8 cellular contexts compared by ENCODE assay signal in the genomic region with DNA sequence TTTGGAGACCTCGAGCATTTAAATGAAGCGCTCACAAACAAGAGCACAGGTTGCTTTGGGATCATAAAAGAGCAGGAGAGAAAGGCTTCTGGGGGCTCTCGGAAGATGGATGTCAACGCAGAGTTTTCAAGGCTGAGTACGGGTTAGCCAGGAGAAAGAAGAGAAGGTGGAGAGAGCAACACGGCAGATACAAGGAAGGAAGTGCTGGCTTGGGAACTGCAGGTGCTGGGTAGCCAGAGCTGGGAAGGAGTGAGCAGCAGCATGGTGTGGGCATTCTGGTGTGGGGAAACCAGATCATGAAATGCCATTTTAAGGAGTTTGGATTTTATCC. TPM values are rescaled to one million over a fixed set of nuclear protein-coding genes. Genes with fewer than 3 reads are reported as not detected.
A peak's percentile ranks its signal among the peaks of the same experiment; 100 is the strongest.
DNase-seq lines count a peak whose midpoint lies in the region; ATAC-seq and TF ChIP-seq lines count a peak whose summit lies in the region.

No MANE protein-coding gene starts in this region.

- peaks cover 11% of the 10 kb centered on the region for H3K36me3 Mint-ChIP-seq in activated CD8-positive, alpha-beta T cell treated with anti-CD3 and anti-CD28 coated beads, Interleukin-2, amount 10 ng/mL, durations not matched to agents 7 days and 5 days (ENCODE audit: low read depth)

- DNase-seq in NCI-H2107 treated with DMSO at 0.1 percent for 48 hours (lab: John Stamatoyannopoulos, UW; ENCODE audit: unreplicated experiment) (peak; percentile 76), NCI-H2107 (lab: John Stamatoyannopoulos, UW) (no peak), stomach (no peak), SHP77 treated with DMSO at 0.1 percent for 48 hours (lab: John Stamatoyannopoulos, UW) (no peak)
- no peak for DNase-seq in activated CD8-positive, alpha-beta T cell treated with anti-CD3 and anti-CD28 coated beads, Interleukin-2, amount 10 ng/mL, durations not matched to agents 7 days and 5 days

- peak overlapping the region; percentile 81 for H3K4me3 ChIP-seq in iPS-18a (ENCODE audit: low read length)
- peak overlapping the region; percentile 77 to 99 (median 94) for H3K4me3 ChIP-seq in stomach

- CTCF ChIA-PET in activated CD8-positive, alpha-beta T cell treated with anti-CD3 and anti-CD28 coated beads, Interleukin-2, amount 10 ng/mL, durations not matched to agents 7 days and 5 days (lab: Charles Lee), result interaction anchor here (1.4 to 2.5 kb wide), 3 partner anchors 11 to 64 kb away, joined by 3 to 7 read pairs (median 6); no protein-coding TSS in a partner anchor

- no peak for ATAC-seq in activated CD8-positive, alpha-beta T cell treated with anti-CD3 and anti-CD28 coated beads, Interleukin-2, amount 10 ng/mL, durations not matched to agents 7 days and 5 days
- ATAC-seq in GM21390 (IDR thresholded peaks at IDR 0.05; ENCODE audit: unreplicated experiment) (no peak), HG03378 (IDR thresholded peaks at IDR 0.05; ENCODE audit: unreplicated experiment) (no peak)

- no peaks in the 10 kb centered on the region for H3K9me3 ChIP-seq in iPS-18a (ENCODE audit: control insufficient read depth, low read depth, low read length)
- no peaks in the 10 kb centered on the region for H3K9me3 ChIP-seq in stomach

- TF ChIP-seq CTCF in stomach (IDR thresholded peaks at IDR 0.05), result no peak

- TF ChIP-seq POLR2A in stomach (IDR thresholded peaks at IDR 0.05), result no peak

- H3K9ac ChIP-seq in iPS-18a (ENCODE audit: low read length), result peak overlapping the region; percentile 69

- POLR2A ChIA-PET in activated CD8-positive, alpha-beta T cell treated with anti-CD3 and anti-CD28 coated beads, Interleukin-2, amount 10 ng/mL, durations not matched to agents 7 days and 5 days (lab: Charles Lee), result interaction anchor here (1.0 kb wide), 1 partner anchor 25 kb away, joined by 5 read pairs; no protein-coding TSS in a partner anchor

- no peaks in the 10 kb centered on the region for H3K9me3 Mint-ChIP-seq in activated CD8-positive, alpha-beta T cell treated with anti-CD3 and anti-CD28 coated beads, Interleukin-2, amount 10 ng/mL, durations not matched to agents 7 days and 5 days (ENCODE audit: insufficient read depth)

- intact Hi-C loops in stomach (cut with DNase I; ENCODE audit: low total_unique reads), result no loop called here

- H3K27ac Mint-ChIP-seq in activated CD8-positive, alpha-beta T cell treated with anti-CD3 and anti-CD28 coated beads, Interleukin-2, amount 10 ng/mL, durations not matched to agents 7 days and 5 days, result peak overlapping the region; percentile 81

- H3K27me3 Mint-ChIP-seq in activated CD8-positive, alpha-beta T cell treated with anti-CD3 and anti-CD28 coated beads, Interleukin-2, amount 10 ng/mL, durations not matched to agents 7 days and 5 days (ENCODE audit: low read depth), result no peaks in the 10 kb centered on the region

- H3K4me1 Mint-ChIP-seq in activated CD8-positive, alpha-beta T cell treated with anti-CD3 and anti-CD28 coated beads, Interleukin-2, amount 10 ng/mL, durations not matched to agents 7 days and 5 days (ENCODE audit: low read depth), result peaks cover 34% of the 10 kb centered on the region

- 0 to 2% (median 1%) methylated on average over 6 of the region's 6 CpGs for WGBS in stomach, 5 donors

- H3K27me3 ChIP-seq in iPS-18a (ENCODE audit: control insufficient read depth, insufficient read depth, low read length) (peaks cover 7% of the 10 kb centered on the region), stomach (no peaks in the 10 kb centered on the region)

- no peak for TF ChIP-seq EP300 in stomach (IDR thresholded peaks at IDR 0.05)

- H3K4me3 Mint-ChIP-seq in activated CD8-positive, alpha-beta T cell treated with anti-CD3 and anti-CD28 coated beads, Interleukin-2, amount 10 ng/mL, durations not matched to agents 7 days and 5 days, result peak overlapping the region; percentile 89

- H3K27ac ChIP-seq in iPS-18a (ENCODE audit: low read length), result peak overlapping the region; percentile 13
- peak overlapping the region; percentile 84 to 96 (median 89) for H3K27ac ChIP-seq in stomach

- peaks cover 6% of the 10 kb centered on the region for H3K4me1 ChIP-seq in iPS-18a (ENCODE audit: control insufficient read depth, low read depth, low read length)
- H3K4me1 ChIP-seq in stomach, result peaks cover 16 to 31% (median 25%) of the 10 kb centered on the region in 4 donors

- H3K36me3 ChIP-seq in iPS-18a (ENCODE audit: control insufficient read depth, low read depth, low read length) (no peaks in the 10 kb centered on the region), stomach (no peaks in the 10 kb centered on the region)

RNA-seq across cellular contexts. Expression of a gene that starts 0.6 kb away (rescaled TPM):
- total RNA-seq in activated CD8-positive, alpha-beta T cell treated with anti-CD3 and anti-CD28 coated beads, Interleukin-2, amount 10 ng/mL, durations not matched to agents 7 days and 5 days, result 10 to 100 TPM; 48.4 to 50.2 TPM
- 10 to 100 TPM; 15.2 to 96.8 (median 67.0) TPM for total RNA-seq in stomach
- polyA plus RNA-seq in stomach, result 1 to 10 TPM; 5.4 to 6.5 (median 6.1) TPM

RNA-seq across cellular contexts. Expression of a gene that starts 12.4 kb away (rescaled TPM):
- 10 to 100 TPM; 38.4 to 41.8 TPM for total RNA-seq in activated CD8-positive, alpha-beta T cell treated with anti-CD3 and anti-CD28 coated beads, Interleukin-2, amount 10 ng/mL, durations not matched to agents 7 days and 5 days
- total RNA-seq in stomach, result 10 to 100 TPM; 26.3 to 47.0 (median 38.5) TPM
- polyA plus RNA-seq in stomach, result 10 to 100 TPM in 2 of 3 donors, 1 to 10 TPM in 1; 9.4 to 21.1 (median 15.5) TPM

RNA-seq across cellular contexts. Expression of a gene that starts 53.8 kb away (rescaled TPM):
- total RNA-seq in activated CD8-positive, alpha-beta T cell treated with anti-CD3 and anti-CD28 coated beads, Interleukin-2, amount 10 ng/mL, durations not matched to agents 7 days and 5 days, result 10 to 100 TPM; 50.7 to 60.4 TPM
- 100 to 1,000 TPM in 1 of 5 donors, 10 to 100 TPM in 4; 28.7 to 117 (median 47.3) TPM for total RNA-seq in stomach
- 1 to 10 TPM; 5.9 to 6.7 (median 6.6) TPM for polyA plus RNA-seq in stomach
